24 cellular contexts compared by ENCODE assay signal in the genomic region with DNA sequence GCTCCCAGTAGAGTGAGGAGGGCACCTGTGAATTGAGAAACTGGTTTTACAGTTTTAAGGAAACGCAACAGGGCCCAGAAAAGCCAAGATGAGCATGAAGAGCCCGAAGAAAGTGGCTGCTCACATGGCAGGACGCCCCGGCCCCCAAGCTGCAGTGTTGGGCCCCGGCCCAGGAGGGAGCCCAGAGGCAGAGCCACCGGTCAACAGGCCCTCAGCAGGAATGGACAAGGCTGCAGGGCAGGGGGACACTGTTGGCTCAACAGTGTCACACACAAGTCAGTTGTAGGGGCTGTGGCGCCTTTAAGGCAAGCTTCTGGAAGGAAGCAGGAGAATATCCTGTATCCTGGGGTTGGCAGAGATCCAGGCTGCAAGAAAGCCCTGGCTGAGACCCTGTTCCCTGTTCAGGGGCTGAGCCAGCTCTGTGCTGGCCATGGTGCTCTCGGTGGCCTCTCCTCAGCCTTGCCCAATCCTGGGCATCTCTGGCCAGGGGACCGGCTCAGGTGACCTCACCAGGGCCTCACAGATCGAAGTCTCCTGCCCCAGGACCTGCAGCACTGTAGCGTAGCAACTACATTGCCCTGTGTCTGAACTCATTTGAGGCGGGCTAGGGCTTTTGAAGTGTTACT. TPM values are rescaled to one million over a fixed set of nuclear protein-coding genes. Genes with fewer than 3 reads are reported as not detected.
DNase-seq lines count a peak whose midpoint lies in the region; ATAC-seq, FAIRE-seq and TF ChIP-seq lines count a peak whose summit lies in the region.
"Had no signal": no experiment of that assay in that cellular context is flagged by ENCODE, and none has a peak within 500 bp of the region (broad histone marks: within the 10 kb centered on the region; RNA-seq: fewer than 3 reads in every experiment).

No MANE protein-coding gene starts in this region.

- intact Hi-C loops in Right ventricle myocardium superior (cut with DNase I): loop anchor here (10.0 kb wide), 1 partner anchor 405 kb away; no protein-coding TSS in a partner anchor
- intact Hi-C loops in cardiac septum (cut with DNase I): no loop called here
- intact Hi-C loops in endothelial cell of umbilical vein (cut with micrococcal nuclease): loop anchor here (10.0 kb wide), 1 partner anchor 55 kb away; the partner anchor contains the start of genes COPE and DDX49
- intact Hi-C loops in lower lobe of right lung (cut with DNase I): no loop called here
- intact Hi-C loops in activated CD8-positive, alpha-beta T cell treated with anti-CD3 and anti-CD28 coated beads for 36 hours (cut with micrococcal nuclease): no loop called here

- no peaks in the 10 kb centered on the region for H3K9me1 ChIP-seq in endothelial cell of umbilical vein (replicated peaks; ENCODE audit: control insufficient read depth, extremely low read depth, insufficient read depth, low read length)

- H3K4me1 ChIP-seq in endothelial cell of umbilical vein (ENCODE audit: control insufficient read depth, extremely low read depth, insufficient read depth, low read length) (peaks cover 11% of the 10 kb centered on the region), lower lobe of right lung (peaks cover 6% of the 10 kb centered on the region)
- H3K4me1 ChIP-seq: foreskin keratinocyte, neural progenitor cell had no signal

- no TSS peak for BruUV-seq in endothelial cell of umbilical vein (replicated peaks; lab: Mats Ljungman, UMichigan)

- no peak overlapping the region for H2AFZ ChIP-seq in endothelial cell of umbilical vein (ENCODE audit: low read depth, low read length)
- H2AFZ ChIP-seq: neural progenitor cell had no signal

- H3K27ac ChIP-seq in endothelial cell of umbilical vein (ENCODE audit: insufficient read depth, low read depth, low read length) (peak overlapping the region; percentile 16), lower lobe of right lung (peak overlapping the region; percentile 24)
- H3K27ac ChIP-seq: foreskin keratinocyte, neural progenitor cell had no signal

- H4K20me1 ChIP-seq in endothelial cell of umbilical vein (replicated peaks; ENCODE audit: control insufficient read depth, extremely low read depth, insufficient read depth, low read length): no peaks in the 10 kb centered on the region

- no peaks in the 10 kb centered on the region for H3K9me3 ChIP-seq in endothelial cell of umbilical vein (replicated peaks; ENCODE audit: control insufficient read depth, insufficient read depth, low read length)
- H3K9me3 ChIP-seq in lower lobe of right lung: no peaks in the 10 kb centered on the region

- no peak for DNase-seq in Right ventricle myocardium superior
- DNase-seq in cardiac septum (ENCODE audit: low spot score): no peak
- DNase-seq in endothelial cell of umbilical vein (ENCODE audit: low read depth, low spot score): peak; percentile 73
- peak; percentile 36 for DNase-seq in lower lobe of right lung
- DNase-seq in activated naive CD4-positive, alpha-beta T cell treated with anti-CD3 and anti-CD28 coated beads, Interleukin-2, amount 50 U/mL, for 16 hours: no peak
- DNase-seq in activated CD4-positive, alpha-beta T cell treated with anti-CD3 and anti-CD28 coated beads, Interleukin-2, amount 50 U/mL, for 48 hours: no peak
- no peak for DNase-seq in activated CD8-positive, alpha-beta T cell treated with anti-CD3 and anti-CD28 coated beads for 36 hours
- DNase-seq: activated CD4-positive, alpha-beta T cell treated with anti-CD3 and anti-CD28 coated beads, Interleukin-2, amount 10 ng/mL, durations not matched to agents 7 days and 5 days; aorta; DND-41; effector CD8-positive, alpha-beta T cell; foreskin keratinocyte; Kasumi-1; NCI-H1048; NCI-H187; T-helper 9 cell had no signal

- H3K4me2 ChIP-seq in endothelial cell of umbilical vein (ENCODE audit: insufficient read depth, low read length): no peak overlapping the region
- H3K4me2 ChIP-seq: neural progenitor cell had no signal

- H3K4me1 Mint-ChIP-seq in activated CD8-positive, alpha-beta T cell treated with anti-CD3 and anti-CD28 coated beads for 36 hours (ENCODE audit: low read depth): no peaks in the 10 kb centered on the region
- H3K4me1 Mint-ChIP-seq: activated CD4-positive, alpha-beta T cell treated with anti-CD3 and anti-CD28 coated beads, Interleukin-2, amount 10 ng/mL, durations not matched to agents 7 days and 5 days; activated naive CD4-positive, alpha-beta T cell treated with anti-CD3 and anti-CD28 coated beads, Interleukin-2, amount 50 U/mL, for 24 hours; neural progenitor cell had no signal

- TF ChIP-seq CTCF in endothelial cell of umbilical vein (IDR thresholded peaks at IDR 0.05; ENCODE audit: extremely low read depth in 1 of 2, insufficient read depth in 1 of 2, low read depth in 1 of 2, low read length in 2 of 2) (no peak), lower lobe of right lung (IDR thresholded peaks at IDR 0.05) (no peak)
- TF ChIP-seq CTCF in activated CD8-positive, alpha-beta T cell treated with anti-CD3 and anti-CD28 coated beads for 36 hours (IDR thresholded peaks at IDR 0.05): no peak

- no peak for TF ChIP-seq POLR2A in endothelial cell of umbilical vein (IDR thresholded peaks at IDR 0.05; ENCODE audit: low read depth, low read length)

- H3K27me3 Mint-ChIP-seq in activated CD8-positive, alpha-beta T cell treated with anti-CD3 and anti-CD28 coated beads for 36 hours: no peaks in the 10 kb centered on the region
- H3K27me3 Mint-ChIP-seq: activated CD4-positive, alpha-beta T cell treated with anti-CD3 and anti-CD28 coated beads, Interleukin-2, amount 10 ng/mL, durations not matched to agents 7 days and 5 days; activated naive CD4-positive, alpha-beta T cell treated with anti-CD3 and anti-CD28 coated beads, Interleukin-2, amount 50 U/mL, for 24 hours; central memory CD8-positive, alpha-beta T cell had no signal

- POLR2A ChIA-PET in endothelial cell of umbilical vein (lab: Charles Lee): no interaction called here
- POLR2A ChIA-PET in activated CD8-positive, alpha-beta T cell treated with anti-CD3 and anti-CD28 coated beads for 36 hours (lab: Charles Lee): interaction anchor here (1.2 kb wide), 1 partner anchor 28 kb away, joined by 3 read pairs; no protein-coding TSS in a partner anchor

- no peaks in the 10 kb centered on the region for H3K27me3 ChIP-seq in endothelial cell of umbilical vein (ENCODE audit: control insufficient read depth in 2 of 2, insufficient read depth in 2 of 2, low read length in 2 of 2)
- H3K27me3 ChIP-seq in lower lobe of right lung (ENCODE audit: low read depth): no peaks in the 10 kb centered on the region
- H3K27me3 ChIP-seq: foreskin keratinocyte, neural progenitor cell had no signal

- H3K9me3 Mint-ChIP-seq in activated CD8-positive, alpha-beta T cell treated with anti-CD3 and anti-CD28 coated beads for 36 hours: no peaks in the 10 kb centered on the region
- H3K9me3 Mint-ChIP-seq: activated CD4-positive, alpha-beta T cell treated with anti-CD3 and anti-CD28 coated beads, Interleukin-2, amount 10 ng/mL, durations not matched to agents 7 days and 5 days; activated naive CD4-positive, alpha-beta T cell treated with anti-CD3 and anti-CD28 coated beads, Interleukin-2, amount 50 U/mL, for 24 hours; central memory CD8-positive, alpha-beta T cell; neural progenitor cell had no signal

- H3K36me3 Mint-ChIP-seq in activated CD8-positive, alpha-beta T cell treated with anti-CD3 and anti-CD28 coated beads for 36 hours (ENCODE audit: low read depth): peaks cover 50% of the 10 kb centered on the region

- H3K4me3 ChIP-seq in endothelial cell of umbilical vein (replicated peaks in 1 of 3; ENCODE audit: insufficient read depth in 1 of 3, low read depth in 1 of 3, low read length in 3 of 3) (no peak overlapping the region), lower lobe of right lung (no peak overlapping the region)
- H3K4me3 ChIP-seq: lung, neural progenitor cell had no signal

- H3K4me3 Mint-ChIP-seq in activated CD8-positive, alpha-beta T cell treated with anti-CD3 and anti-CD28 coated beads for 36 hours: no peak overlapping the region
- H3K4me3 Mint-ChIP-seq: activated CD4-positive, alpha-beta T cell treated with anti-CD3 and anti-CD28 coated beads, Interleukin-2, amount 10 ng/mL, durations not matched to agents 7 days and 5 days; activated naive CD4-positive, alpha-beta T cell treated with anti-CD3 and anti-CD28 coated beads, Interleukin-2, amount 50 U/mL, for 24 hours; central memory CD8-positive, alpha-beta T cell; neural progenitor cell had no signal

- peaks cover 29 to 72% of the 10 kb centered on the region in 2 experiments for H3K36me3 ChIP-seq in endothelial cell of umbilical vein (ENCODE audit: control insufficient read depth in 2 of 2, extremely low read depth in 1 of 2, insufficient read depth in 2 of 2, low read length in 2 of 2)
- H3K36me3 ChIP-seq in lower lobe of right lung: peaks cover 100% of the 10 kb centered on the region
- H3K36me3 ChIP-seq: neural progenitor cell had no signal

- no peak overlapping the region for H3K27ac Mint-ChIP-seq in activated CD8-positive, alpha-beta T cell treated with anti-CD3 and anti-CD28 coated beads for 36 hours
- H3K27ac Mint-ChIP-seq: activated CD4-positive, alpha-beta T cell treated with anti-CD3 and anti-CD28 coated beads, Interleukin-2, amount 10 ng/mL, durations not matched to agents 7 days and 5 days; activated naive CD4-positive, alpha-beta T cell treated with anti-CD3 and anti-CD28 coated beads, Interleukin-2, amount 50 U/mL, for 24 hours; neural progenitor cell had no signal

- ATAC-seq in Right ventricle myocardium superior (ENCODE audit: poor library complexity) (peak; percentile 5), lower lobe of right lung (no peak), GM21723 (IDR thresholded peaks at IDR 0.05; ENCODE audit: unreplicated experiment) (no peak)
- ATAC-seq in activated CD8-positive, alpha-beta T cell treated with anti-CD3 and anti-CD28 coated beads for 36 hours: no peak
- ATAC-seq: foreskin keratinocyte had no signal

- dilution Hi-C loops in endothelial cell of umbilical vein (cut with MboI; ENCODE audit: extremely low pct_ligation_motif_present, low sequenced_read_pairs): no loop called here

- CTCF ChIA-PET in endothelial cell of umbilical vein (lab: Charles Lee): interaction anchor here (1.5 to 2.4 kb wide), 2 partner anchors 12 to 127 kb away, joined by 4 to 24 read pairs; no protein-coding TSS in a partner anchor
- CTCF ChIA-PET in activated CD8-positive, alpha-beta T cell treated with anti-CD3 and anti-CD28 coated beads for 36 hours (lab: Charles Lee): interaction anchor here (6.0 kb wide), 1 partner anchor 13 kb away, joined by 35 read pairs; no protein-coding TSS in a partner anchor

- peak; percentile 88 for FAIRE-seq in endothelial cell of umbilical vein (lab: Jason Lieb, UNC)
- FAIRE-seq: A204.1, H54 had no signal

- H3K79me2 ChIP-seq in endothelial cell of umbilical vein (ENCODE audit: control insufficient read depth, insufficient read depth, low read length): no peaks in the 10 kb centered on the region

- H3K9ac ChIP-seq in endothelial cell of umbilical vein (replicated peaks; ENCODE audit: extremely low read depth, insufficient read depth, low read length): no peak overlapping the region
- H3K9ac ChIP-seq: neural progenitor cell had no signal

RNA-seq across cellular contexts. Expression of gene UPF1, which starts 28.0 kb away (rescaled TPM):
- total RNA-seq in Right ventricle myocardium superior (34.2 TPM), cardiac septum (40.2 TPM), endothelial cell of umbilical vein (68.2 and 69.1 TPM in 2 replicates), lower lobe of right lung (75.8 TPM)
- polyA plus RNA-seq in endothelial cell of umbilical vein: 50.2 and 65.9 TPM in 2 replicates
- polyA plus RNA-seq in endothelial cell of umbilical vein (2011; cell fraction: cytosol; rRNA removed): 26.3 and 28.3 TPM in 2 replicates
- 99.6 and 107 TPM in 2 replicates for polyA plus RNA-seq in endothelial cell of umbilical vein (2011; cell fraction: nucleus; rRNA removed)
- polyA plus RNA-seq in endothelial cell of umbilical vein (2012): 33.8 and 44.1 TPM in 2 replicates
- 71.1 and 74.9 TPM in 2 replicates for polyA minus RNA-seq in endothelial cell of umbilical vein
- 34.7 TPM for polyA minus RNA-seq in endothelial cell of umbilical vein (2011; cell fraction: cytosol; rRNA and poly(A)+ RNA removed)
- 55.0 and 61.6 TPM in 2 replicates for polyA minus RNA-seq in endothelial cell of umbilical vein (2011; cell fraction: nucleus; rRNA and poly(A)+ RNA removed)
- 10 to 100 TPM; 75.9 to 87.6 TPM for total RNA-seq in activated CD8-positive, alpha-beta T cell treated with anti-CD3 and anti-CD28 coated beads for 36 hours

RNA-seq across cellular contexts. Expression of gene CERS1, which starts 36.2 kb away (rescaled TPM):
- total RNA-seq in Right ventricle myocardium superior (0.24 TPM), cardiac septum (1.8 TPM), endothelial cell of umbilical vein (3.0 and 4.0 TPM in 2 replicates), lower lobe of right lung (not detected)
- 8.5 and 11.0 TPM in 2 replicates for polyA plus RNA-seq in endothelial cell of umbilical vein
- polyA plus RNA-seq in endothelial cell of umbilical vein (2011; cell fraction: cytosol; rRNA removed): 4.3 and 5.6 TPM in 2 replicates
- polyA plus RNA-seq in endothelial cell of umbilical vein (2011; cell fraction: nucleus; rRNA removed): 2.4 and 4.3 TPM in 2 replicates
- 3.3 and 8.7 TPM in 2 replicates for polyA plus RNA-seq in endothelial cell of umbilical vein (2012)
- 3.6 and 5.2 TPM in 2 replicates for polyA minus RNA-seq in endothelial cell of umbilical vein
- 5.6 TPM for polyA minus RNA-seq in endothelial cell of umbilical vein (2011; cell fraction: cytosol; rRNA and poly(A)+ RNA removed)
- polyA minus RNA-seq in endothelial cell of umbilical vein (2011; cell fraction: nucleus; rRNA and poly(A)+ RNA removed): 0.67 and 1.3 TPM in 2 replicates
- total RNA-seq in activated CD8-positive, alpha-beta T cell treated with anti-CD3 and anti-CD28 coated beads for 36 hours: under 1 TPM; 0.18 to 0.36 TPM
- total RNA-seq: activated CD4-positive, alpha-beta T cell treated with anti-CD3 and anti-CD28 coated beads, Interleukin-2, amount 10 ng/mL, durations not matched to agents 7 days and 5 days; subcutaneous adipose tissue had no signal

RNA-seq across cellular contexts. Expression of gene COPE, which starts 59.4 kb away (rescaled TPM):
- total RNA-seq in Right ventricle myocardium superior (121 TPM), cardiac septum (133 TPM), endothelial cell of umbilical vein (239 and 252 TPM in 2 replicates), lower lobe of right lung (145 TPM)
- 407 and 557 TPM in 2 replicates for polyA plus RNA-seq in endothelial cell of umbilical vein
- polyA plus RNA-seq in endothelial cell of umbilical vein (2011; cell fraction: cytosol; rRNA removed): 209 and 297 TPM in 2 replicates
- polyA plus RNA-seq in endothelial cell of umbilical vein (2011; cell fraction: nucleus; rRNA removed): 158 and 185 TPM in 2 replicates
- polyA plus RNA-seq in endothelial cell of umbilical vein (2012): 171 and 230 TPM in 2 replicates
- 136 and 146 TPM in 2 replicates for polyA minus RNA-seq in endothelial cell of umbilical vein
- 121 TPM for polyA minus RNA-seq in endothelial cell of umbilical vein (2011; cell fraction: cytosol; rRNA and poly(A)+ RNA removed)
- 53.9 and 83.6 TPM in 2 replicates for polyA minus RNA-seq in endothelial cell of umbilical vein (2011; cell fraction: nucleus; rRNA and poly(A)+ RNA removed)
- 100 to 1,000 TPM; 179 to 183 TPM for total RNA-seq in activated CD8-positive, alpha-beta T cell treated with anti-CD3 and anti-CD28 coated beads for 36 hours

RNA-seq across cellular contexts. Expression of gene DDX49, which starts 59.7 kb away (rescaled TPM):
- total RNA-seq in Right ventricle myocardium superior (19.2 TPM), cardiac septum (22.9 TPM), endothelial cell of umbilical vein (47.7 and 51.9 TPM in 2 replicates), lower lobe of right lung (32.2 TPM)
- 60.1 and 61.8 TPM in 2 replicates for polyA plus RNA-seq in endothelial cell of umbilical vein
- 39.0 and 47.3 TPM in 2 replicates for polyA plus RNA-seq in endothelial cell of umbilical vein (2011; cell fraction: cytosol; rRNA removed)
- polyA plus RNA-seq in endothelial cell of umbilical vein (2011; cell fraction: nucleus; rRNA removed): 46.8 and 57.5 TPM in 2 replicates
- 34.2 and 35.0 TPM in 2 replicates for polyA plus RNA-seq in endothelial cell of umbilical vein (2012)
- polyA minus RNA-seq in endothelial cell of umbilical vein: 52.3 and 54.3 TPM in 2 replicates
- 64.2 TPM for polyA minus RNA-seq in endothelial cell of umbilical vein (2011; cell fraction: cytosol; rRNA and poly(A)+ RNA removed)
- polyA minus RNA-seq in endothelial cell of umbilical vein (2011; cell fraction: nucleus; rRNA and poly(A)+ RNA removed): 20.1 and 21.3 TPM in 2 replicates
- 10 to 100 TPM; 61.0 to 61.6 TPM for total RNA-seq in activated CD8-positive, alpha-beta T cell treated with anti-CD3 and anti-CD28 coated beads for 36 hours

Comparison
In these comparisons a context has a peak if more than half of its experiments do, and no peak if none do; other contexts are left out.
1. intact Hi-C loops: an anchor here in Right ventricle myocardium superior (10.0 kb wide) and endothelial cell of umbilical vein (10.0 kb wide); none called in cardiac septum, lower lobe of right lung and activated CD8-positive, alpha-beta T cell treated with anti-CD3 and anti-CD28 coated beads for 36 hours.
2. DNase-seq: peak in endothelial cell of umbilical vein (single experiment) and lower lobe of right lung (single experiment); none in Right ventricle myocardium superior (single experiment), cardiac septum (single experiment), activated naive CD4-positive, alpha-beta T cell treated with anti-CD3 and anti-CD28 coated beads, Interleukin-2, amount 50 U/mL, for 16 hours (single experiment), activated CD4-positive, alpha-beta T cell treated with anti-CD3 and anti-CD28 coated beads, Interleukin-2, amount 50 U/mL, for 48 hours (0 of 2) and activated CD8-positive, alpha-beta T cell treated with anti-CD3 and anti-CD28 coated beads for 36 hours (single experiment).